Comparison of ENCODE assay signal across 9 cellular contexts in the genomic region with DNA sequence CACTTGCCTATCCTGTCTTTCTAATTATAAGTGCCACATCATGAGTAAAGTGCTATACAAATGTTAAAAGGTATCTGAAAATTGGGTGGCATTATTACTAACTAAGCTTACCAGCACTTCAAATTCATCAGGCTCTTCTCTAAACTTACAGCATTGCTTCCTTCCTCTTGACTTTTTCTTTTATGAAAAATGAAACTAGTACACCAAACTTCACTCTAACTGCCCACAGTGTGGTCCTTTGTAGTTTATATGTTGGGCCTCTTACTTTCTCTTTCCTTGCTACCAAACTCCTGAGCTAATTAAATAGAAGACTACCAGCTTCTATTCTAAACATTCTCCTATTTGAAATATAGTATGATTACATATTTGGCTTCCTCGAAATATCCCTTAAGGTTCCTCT.
DNase-seq lines count a peak whose midpoint lies in the region; ATAC-seq and TF ChIP-seq lines count a peak whose summit lies in the region.
"Had no signal": no experiment of that assay in that cellular context is flagged by ENCODE, and none has a peak within 500 bp of the region (broad histone marks: within the 10 kb centered on the region; RNA-seq: fewer than 3 reads in every experiment).

No MANE protein-coding gene starts in this region.

- H3K9me3 Mint-ChIP-seq in activated naive CD4-positive, alpha-beta T cell treated with anti-CD3 and anti-CD28 coated beads, Interleukin-2, amount 50 U/mL, for 72 hours = no peaks in the 10 kb centered on the region

- no peak overlapping the region for H3K4me3 ChIP-seq in osteoblast (ENCODE audit: insufficient read depth, low read length)

- H3K36me3 ChIP-seq in osteoblast (ENCODE audit: insufficient read depth, low read length) = peaks cover 29% of the 10 kb centered on the region

- H3K27ac ChIP-seq in osteoblast (ENCODE audit: low read depth, low read length) = peak overlapping the region; percentile 90

- peaks cover 47% of the 10 kb centered on the region for H3K4me1 ChIP-seq in osteoblast (ENCODE audit: insufficient read depth, low read length)

- H3K9me3 ChIP-seq in osteoblast (ENCODE audit: low read depth, low read length) = no peaks in the 10 kb centered on the region

- DNase-seq in activated naive CD4-positive, alpha-beta T cell treated with anti-CD3 and anti-CD28 coated beads, Interleukin-2, amount 50 U/mL, for 72 hours (ENCODE audit: low spot score in 2 of 2) = no peak
- DNase-seq in osteoblast (ENCODE audit: insufficient read length, low spot score, missing footprints) (no peak), activated gamma-delta T cell (lab: John Stamatoyannopoulos, UW) (no peak), NCI-H2171 (lab: John Stamatoyannopoulos, UW) (no peak), NCI-H510A treated with DMSO at 0.1 percent for 48 hours (lab: John Stamatoyannopoulos, UW) (no peak)
- DNase-seq: activated effector memory CD4-positive, alpha-beta T cell treated with anti-CD3 and anti-CD28 coated beads, Interleukin-2, amount 50 U/mL, for 16 hours had no signal

- H4K20me1 ChIP-seq in osteoblast (ENCODE audit: insufficient read depth, low read length) = peaks cover 4% of the 10 kb centered on the region

- ATAC-seq in GM18498 (IDR thresholded peaks at IDR 0.05; ENCODE audit: unreplicated experiment) = peak; percentile 75
- ATAC-seq in HG02870 (IDR thresholded peaks at IDR 0.05; ENCODE audit: unreplicated experiment) = peak; percentile 76
- ATAC-seq in activated naive CD4-positive, alpha-beta T cell treated with anti-CD3 and anti-CD28 coated beads, Interleukin-2, amount 50 U/mL, for 72 hours = peak; percentile 59 to 62
- ATAC-seq in GM18502 (IDR thresholded peaks at IDR 0.05; ENCODE audit: poor library complexity, unreplicated experiment) = no peak

- H3K4me2 ChIP-seq in osteoblast (ENCODE audit: insufficient read depth, low read length) = peak overlapping the region; percentile 57

- no peaks in the 10 kb centered on the region for H3K27me3 ChIP-seq in osteoblast (ENCODE audit: insufficient read depth, low read length)

- peaks cover 15 to 22% of the 10 kb centered on the region in 2 donors for H3K36me3 Mint-ChIP-seq in activated naive CD4-positive, alpha-beta T cell treated with anti-CD3 and anti-CD28 coated beads, Interleukin-2, amount 50 U/mL, for 72 hours

- peaks cover 57% of the 10 kb centered on the region for H3K79me2 ChIP-seq in osteoblast (ENCODE audit: insufficient read depth, low read length)

- peak overlapping the region; percentile 80 to 94 for H3K27ac Mint-ChIP-seq in activated naive CD4-positive, alpha-beta T cell treated with anti-CD3 and anti-CD28 coated beads, Interleukin-2, amount 50 U/mL, for 72 hours

- TF ChIP-seq CTCF in osteoblast (IDR thresholded peaks at IDR 0.05; ENCODE audit: extremely low read depth, low read depth, low read length) = no peak

- no peak overlapping the region for H2AFZ ChIP-seq in osteoblast (ENCODE audit: low read length)
